Comparison of ENCODE assay signal across 9 cellular contexts in the genomic region with DNA sequence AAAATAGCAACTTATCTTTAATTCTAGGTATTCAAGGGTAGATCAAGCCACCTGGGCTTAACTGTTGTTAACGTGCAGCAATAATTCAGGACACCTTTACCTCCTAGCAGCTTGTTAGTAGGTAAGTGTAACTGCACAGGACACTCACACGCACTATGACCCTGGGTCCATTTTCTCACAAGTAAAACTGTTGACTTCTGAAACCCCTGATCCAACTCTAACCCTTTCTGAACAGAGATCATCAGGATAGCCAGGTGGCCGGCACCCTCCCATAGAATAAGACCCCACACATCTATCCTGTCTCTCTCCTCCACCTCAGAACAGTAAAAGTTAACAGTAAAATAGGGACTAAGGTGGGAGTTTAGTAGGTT. TPM values are rescaled to one million over a fixed set of nuclear protein-coding genes. Genes with fewer than 3 reads are reported as not detected.
DNase-seq lines count a peak whose midpoint lies in the region; ATAC-seq, FAIRE-seq and TF ChIP-seq lines count a peak whose summit lies in the region.
"Had no signal": no experiment of that assay in that cellular context is flagged by ENCODE, and none has a peak within 500 bp of the region (broad histone marks: within the 10 kb centered on the region; RNA-seq: fewer than 3 reads in every experiment).

No MANE protein-coding gene starts in this region.

- intact Hi-C loops in psoas muscle (cut with DNase I): no loop called here

- H3K9me3 ChIP-seq in MG63 (no peaks in the 10 kb centered on the region), ectodermal cell (ENCODE audit: control insufficient read depth, low read length) (no peaks in the 10 kb centered on the region), psoas muscle (no peaks in the 10 kb centered on the region)

- H3K36me3 ChIP-seq in MG63 (peaks cover 26% of the 10 kb centered on the region), ectodermal cell (ENCODE audit: control insufficient read depth, insufficient read depth, low read length) (peaks cover 9% of the 10 kb centered on the region), psoas muscle (ENCODE audit: insufficient read depth in 1 of 2, low read depth in 1 of 2) (no peaks in the 10 kb centered on the region)

- ATAC-seq in psoas muscle (peak in 1 of 4 donors; percentile 9), HG03521 (IDR thresholded peaks at IDR 0.05; ENCODE audit: unreplicated experiment) (no peak), omental fat pad (ENCODE audit: low FRiP score) (no peak)

- WGBS in ectodermal cell, 2 experiments: 25 to 26% methylated on average over 2 to 3 of the region's 3 CpGs
- WGBS in psoas muscle, 3 donors: 22 to 33% (median 30%) methylated on average over 3 of the region's 3 CpGs

- TF ChIP-seq CTCF in psoas muscle (IDR thresholded peaks at IDR 0.05) (no peak), omental fat pad (IDR thresholded peaks at IDR 0.05) (no peak)

- FAIRE-seq in GM19239 (lab: Jason Lieb, UNC): peak; percentile 60

- H3K27me3 ChIP-seq in MG63 (peaks cover 8% of the 10 kb centered on the region), ectodermal cell (ENCODE audit: control insufficient read depth, insufficient read depth, low read length, poor library complexity, severe bottlenecking) (no peaks in the 10 kb centered on the region), psoas muscle (ENCODE audit: insufficient read depth in 3 of 3, low read length in 2 of 3) (no peaks in the 10 kb centered on the region)

- H3K4me3 ChIP-seq in MG63: peak overlapping the region; percentile 86
- peak overlapping the region; percentile 61 for H3K4me3 ChIP-seq in ectodermal cell (ENCODE audit: insufficient read depth, low read depth, low read length)
- peak overlapping the region; percentile 65 for H3K4me3 ChIP-seq in psoas muscle

- no peak overlapping the region for H3K27ac ChIP-seq in ectodermal cell (ENCODE audit: insufficient read depth, low read depth, low read length, poor library complexity, severe bottlenecking)
- H3K27ac ChIP-seq in psoas muscle: no peak overlapping the region

- H3K4me1 ChIP-seq in ectodermal cell (ENCODE audit: control insufficient read depth, insufficient read depth, low read length) (peaks cover 2% of the 10 kb centered on the region), psoas muscle (no peaks in the 10 kb centered on the region)

- DNase-seq in GM19239 (ENCODE audit: insufficient read length, low spot score) (no peak), MG63 (no peak), psoas muscle (no peak), NCI-H1694 (lab: John Stamatoyannopoulos, UW) (no peak), NCI-H1417 treated with DMSO at 0.1 percent for 48 hours (lab: John Stamatoyannopoulos, UW) (no peak), omental fat pad (ENCODE audit: low spot score) (no peak)

RNA-seq across cellular contexts. Expression of a gene that starts 0.6 kb away (rescaled TPM):
- 28.1 and 32.4 TPM in 2 replicates for total RNA-seq in MG63 (2014; rRNA removed; shearing (Covaris generic); ENCODE audit: low replicate concordance)
- polyA plus RNA-seq in ectodermal cell (2013, experiment 1 of 4): 40.5 TPM
- polyA plus RNA-seq in ectodermal cell (2013, experiment 2 of 4): 40.2 TPM
- polyA plus RNA-seq in ectodermal cell (2013, experiment 3 of 4): 38.5 TPM
- polyA plus RNA-seq in ectodermal cell (2013, experiment 4 of 4): 38.9 TPM
- under 1 TPM in 2 of 4 donors, not detected in 2; 0.18 to 0.19 TPM for total RNA-seq in psoas muscle
- under 1 TPM in 2 of 3 donors, not detected in 1; 0.21 to 0.29 TPM for polyA plus RNA-seq in psoas muscle
- under 1 TPM in 1 of 4 donors, not detected in 3; 0.84 TPM for total RNA-seq in omental fat pad

RNA-seq across cellular contexts. Expression of a gene that starts 11.5 kb away (rescaled TPM):
- not detected in 2 replicates for total RNA-seq in MG63 (2014; rRNA removed; shearing (Covaris generic); ENCODE audit: low replicate concordance)
- polyA plus RNA-seq in ectodermal cell (2013, experiment 1 of 4): not detected
- not detected for polyA plus RNA-seq in ectodermal cell (2013, experiment 2 of 4)
- polyA plus RNA-seq in ectodermal cell (2013, experiment 3 of 4): not detected
- not detected for polyA plus RNA-seq in ectodermal cell (2013, experiment 4 of 4)
- not detected for total RNA-seq in psoas muscle
- polyA plus RNA-seq in psoas muscle: under 1 TPM in 1 of 3 donors, not detected in 2; 0.05 TPM
- total RNA-seq in omental fat pad: not detected
- total RNA-seq: RPMI7951 had no signal

Comparison
In these comparisons a context has a peak if more than half of its experiments do, and no peak if none do; other contexts are left out.
1. RNA of a gene that starts 0.6 kb away (total RNA-seq): 28.1 to 32.4 TPM in MG63; 0.18 to 0.19 TPM in psoas muscle and 0.84 TPM in omental fat pad; every median in the first group is over 10 times any median in the second.
2. Peak in every context shown above with its lines, with median percentiles within 50 percentile points of each other: H3K4me3 ChIP-seq.